ENCODE assay signal across 8 cellular contexts in the genomic region with DNA sequence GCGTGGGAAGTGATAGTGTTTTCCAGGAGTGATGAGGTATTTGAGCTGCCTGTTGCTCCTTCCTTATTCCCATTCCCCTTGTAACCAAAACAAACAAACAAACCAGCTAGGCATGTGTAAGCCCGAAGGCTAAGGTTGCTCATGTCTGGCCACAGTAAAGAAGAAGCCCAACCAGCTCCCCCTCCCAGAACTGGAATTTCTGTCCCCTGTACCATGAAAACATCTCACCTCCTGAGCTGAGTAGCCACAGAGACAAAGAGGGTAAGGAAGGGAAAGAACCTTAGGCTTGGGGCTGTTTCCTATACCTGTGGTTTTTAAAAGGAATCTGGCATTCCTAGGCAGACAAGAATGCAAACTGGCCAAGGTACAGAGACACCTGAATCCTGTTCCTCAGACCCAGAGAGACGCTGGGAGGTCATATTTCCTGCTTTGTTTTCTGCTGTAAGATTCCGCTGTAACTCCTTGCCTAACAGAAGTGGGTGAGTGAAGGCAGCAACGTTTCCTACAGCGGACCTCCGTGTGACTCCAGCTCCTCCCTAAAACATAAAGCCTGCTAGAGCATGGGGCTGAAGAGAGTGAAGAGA. TPM values are rescaled to one million over a fixed set of nuclear protein-coding genes. Genes with fewer than 3 reads are reported as not detected.
DNase-seq lines count a peak whose midpoint lies in the region; ATAC-seq, FAIRE-seq and TF ChIP-seq lines count a peak whose summit lies in the region.

No MANE protein-coding gene starts in this region.

- H3K9ac ChIP-seq in HUES64 (ENCODE audit: low read depth, low read length) (peak overlapping the region; percentile 42), astrocyte (ENCODE audit: low read length) (no peak overlapping the region), subcutaneous abdominal adipose tissue (ENCODE audit: low read length in 5 of 5) (peak overlapping the region in 3 of 5 donors; percentile 32 to 72 (median 36))

- FAIRE-seq in astrocyte (lab: Jason Lieb, UNC), result no peak

- H3K4me1 Mint-ChIP-seq in astrocyte (ENCODE audit: low read depth, unreplicated experiment), result peaks cover 39% of the 10 kb centered on the region

- H3K27ac Mint-ChIP-seq in astrocyte (ENCODE audit: unreplicated experiment), result peak overlapping the region; percentile 48

- H3K4me2 ChIP-seq in astrocyte (ENCODE audit: low read length), result no peak overlapping the region

- H3K27ac ChIP-seq in HUES64 (ENCODE audit: low read depth, low read length), result peak overlapping the region; percentile 86
- no peak overlapping the region for H3K27ac ChIP-seq in astrocyte (ENCODE audit: low read depth, low read length)
- peak overlapping the region; percentile 70 for H3K27ac ChIP-seq in subcutaneous abdominal adipose tissue (ENCODE audit: low read depth, low read length)

- DNase-seq in astrocyte (ENCODE audit: low read depth), result no peak
- DNase-seq in left colon, result no peak
- DNase-seq in stimulated activated CD4-positive, alpha-beta T cell treated with anti-CD3 and anti-CD28 coated beads, Interleukin-15, amount 100 ng/mL, for 24 hours, result no peak

- H3K79me2 ChIP-seq in astrocyte (ENCODE audit: insufficient read depth, low read length), result no peaks in the 10 kb centered on the region

- no peak overlapping the region for H2AFZ ChIP-seq in astrocyte (ENCODE audit: low read depth, low read length)

- H3K36me3 ChIP-seq in HUES64 (ENCODE audit: insufficient read depth, low read length) (no peaks in the 10 kb centered on the region), astrocyte (ENCODE audit: insufficient read depth, low read length) (no peaks in the 10 kb centered on the region), subcutaneous abdominal adipose tissue (ENCODE audit: control insufficient read depth in 5 of 5, insufficient read depth in 5 of 5, low read length in 5 of 5) (no peaks in the 10 kb centered on the region)

- H3K27me3 ChIP-seq in HUES64 (ENCODE audit: insufficient read depth, low read length), result no peaks in the 10 kb centered on the region
- H3K27me3 ChIP-seq in astrocyte (ENCODE audit: insufficient read depth, low read length), result peaks cover 22% of the 10 kb centered on the region
- H3K27me3 ChIP-seq in subcutaneous abdominal adipose tissue (ENCODE audit: control insufficient read depth in 5 of 5, insufficient read depth in 4 of 5, low read length in 5 of 5), result no peaks in the 10 kb centered on the region

- no peak overlapping the region for H3K4me3 Mint-ChIP-seq in astrocyte (ENCODE audit: unreplicated experiment)

- peak; percentile 9 for ATAC-seq in left colon
- ATAC-seq in GM18861 (IDR thresholded peaks at IDR 0.05; ENCODE audit: unreplicated experiment), result no peak
- no peak for ATAC-seq in GM21576 (IDR thresholded peaks at IDR 0.05; ENCODE audit: unreplicated experiment)
- ATAC-seq in HG03095 (IDR thresholded peaks at IDR 0.05; ENCODE audit: unreplicated experiment), result no peak

- no peaks in the 10 kb centered on the region for H3K36me3 Mint-ChIP-seq in astrocyte (ENCODE audit: low read depth, unreplicated experiment)

- WGBS in HUES64, result 10% methylated on average over 7 of the region's 7 CpGs

- no peaks in the 10 kb centered on the region for H4K20me1 ChIP-seq in astrocyte (ENCODE audit: insufficient read depth, low read length)

- H3K4me3 ChIP-seq in HUES64 (ENCODE audit: low read length) (peak overlapping the region; percentile 17), astrocyte (ENCODE audit: insufficient read depth, low read depth, low read length) (no peak overlapping the region), subcutaneous abdominal adipose tissue (ENCODE audit: low read depth in 1 of 5, low read length in 5 of 5) (peak overlapping the region; percentile 26 to 50 (median 37))

- H3K9me3 ChIP-seq in HUES64 (ENCODE audit: insufficient read depth, low read depth, low read length) (no peaks in the 10 kb centered on the region), astrocyte (ENCODE audit: insufficient read depth, low read depth, low read length) (no peaks in the 10 kb centered on the region), subcutaneous abdominal adipose tissue (ENCODE audit: control insufficient read depth in 5 of 5, low read length in 5 of 5) (no peaks in the 10 kb centered on the region)

- TF ChIP-seq CTCF in astrocyte (IDR thresholded peaks at IDR 0.05; ENCODE audit: insufficient read depth, low read depth, low read length), result no peak

- H3K4me1 ChIP-seq in HUES64 (ENCODE audit: insufficient read depth, low read length) (peaks cover 54% of the 10 kb centered on the region), astrocyte (ENCODE audit: insufficient read depth, low read length) (peaks cover 21% of the 10 kb centered on the region), subcutaneous abdominal adipose tissue (ENCODE audit: control insufficient read depth in 5 of 5, insufficient read depth in 5 of 5, low read length in 5 of 5) (peaks cover 13 to 47% (median 36%) of the 10 kb centered on the region in 5 donors)

- peaks cover 12% of the 10 kb centered on the region for H3K27me3 Mint-ChIP-seq in astrocyte (ENCODE audit: low read depth, unreplicated experiment)

- intact Hi-C loops in left colon (cut with DNase I, micrococcal nuclease), result no loop called here

- no peaks in the 10 kb centered on the region for H3K9me3 Mint-ChIP-seq in astrocyte (ENCODE audit: unreplicated experiment)

RNA-seq across cellular contexts. Expression of a gene that starts 41.7 kb away (rescaled TPM):
- polyA plus RNA-seq in HUES64 (2013, experiment 1 of 2), result 26.9 TPM
- 32.1 TPM for polyA plus RNA-seq in HUES64 (2013, experiment 2 of 2)
- 55.0 and 58.6 TPM in 2 replicates for total RNA-seq in astrocyte
- 10 to 100 TPM; 91.1 to 95.7 TPM for total RNA-seq in left colon
